ENCODE assay signal across 8 cellular contexts in the genomic region with DNA sequence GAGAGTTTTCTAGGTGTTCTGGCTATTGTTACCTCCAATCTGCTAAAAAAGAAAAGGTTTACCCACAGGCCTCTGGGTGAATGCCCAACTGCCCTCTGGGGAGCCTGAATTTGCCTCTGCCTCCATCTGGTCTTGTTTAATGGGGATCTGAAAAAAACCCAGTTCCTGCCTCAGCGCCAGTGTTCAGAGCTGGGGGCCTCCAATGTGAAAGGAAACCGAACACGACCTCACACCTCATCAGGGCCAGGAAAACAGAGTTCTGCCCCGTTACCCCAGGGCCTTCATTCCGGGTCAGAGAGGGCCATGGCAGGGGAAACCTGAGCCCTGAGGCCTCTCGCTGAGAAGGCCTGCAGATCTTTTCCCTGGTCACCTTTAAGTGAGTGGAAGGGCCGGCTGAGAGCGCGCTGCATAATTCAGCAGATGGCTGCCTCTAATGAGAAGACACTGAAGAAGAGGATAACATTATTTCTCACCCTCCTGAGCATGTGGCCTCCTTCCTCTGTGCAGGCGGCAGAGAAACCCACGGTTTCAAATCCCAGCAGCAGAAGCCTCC. TPM values are rescaled to one million over a fixed set of nuclear protein-coding genes. Genes with fewer than 3 reads are reported as not detected.
A peak's percentile ranks its signal among the peaks of the same experiment; 100 is the strongest.
DNase-seq lines count a peak whose midpoint lies in the region; ATAC-seq and TF ChIP-seq lines count a peak whose summit lies in the region.

No MANE protein-coding gene starts in this region.

- H3K27me3 Mint-ChIP-seq in activated CD4-positive, alpha-beta T cell treated with anti-CD3 and anti-CD28 coated beads for 36 hours: no peaks in the 10 kb centered on the region
- H3K27me3 Mint-ChIP-seq in activated T-helper 17 cell treated with anti-CD3 and anti-CD28 coated beads, Interleukin-2, amount 50 U/mL, for 72 hours: no peaks in the 10 kb centered on the region

- H3K4me1 ChIP-seq in mucosa of descending colon (ENCODE audit: low read depth): no peaks in the 10 kb centered on the region

- intact Hi-C loops in activated CD4-positive, alpha-beta T cell treated with anti-CD3 and anti-CD28 coated beads for 36 hours (cut with DNase I, micrococcal nuclease): loop anchor here in 1 of 2 experiments (5.0 kb wide), 1 partner anchor 186 kb away; the partner anchor contains the start of genes NDUFA1 and RNF113A
- intact Hi-C loops in mucosa of descending colon (cut with DNase I, micrococcal nuclease): no loop called here

- H3K9me3 Mint-ChIP-seq in activated CD4-positive, alpha-beta T cell treated with anti-CD3 and anti-CD28 coated beads for 36 hours (ENCODE audit: low read depth): no peaks in the 10 kb centered on the region
- H3K9me3 Mint-ChIP-seq in activated T-helper 17 cell treated with anti-CD3 and anti-CD28 coated beads, Interleukin-2, amount 50 U/mL, for 72 hours: no peaks in the 10 kb centered on the region

- peak overlapping the region; percentile 98 for H3K27ac Mint-ChIP-seq in activated CD4-positive, alpha-beta T cell treated with anti-CD3 and anti-CD28 coated beads for 36 hours
- peak overlapping the region; percentile 97 for H3K27ac Mint-ChIP-seq in activated T-helper 17 cell treated with anti-CD3 and anti-CD28 coated beads, Interleukin-2, amount 50 U/mL, for 72 hours

- DNase-seq in activated CD4-positive, alpha-beta T cell treated with anti-CD3 and anti-CD28 coated beads for 36 hours: peak; percentile 21
- no peak for DNase-seq in activated CD4-positive, alpha-beta T cell treated with anti-CD3 and anti-CD28 coated beads, Interleukin-2, amount 50 U/mL, for 4 hours
- DNase-seq in mucosa of descending colon (no peak), SIG-M5 treated with dmso at 0.1 percent for 504 hours (lab: John Stamatoyannopoulos, UW; ENCODE audit: unreplicated experiment) (no peak), NOMO-1 treated with dmso at 0.1 percent for 144 hours (lab: John Stamatoyannopoulos, UW; ENCODE audit: unreplicated experiment) (no peak), NCI-H1105 (lab: John Stamatoyannopoulos, UW) (no peak)

- CTCF ChIA-PET in activated CD4-positive, alpha-beta T cell treated with anti-CD3 and anti-CD28 coated beads for 36 hours (lab: Charles Lee): interaction anchor here (0.7 to 1.3 kb wide), 2 partner anchors 38 to 203 kb away, joined by 3 to 5 read pairs; no protein-coding TSS in a partner anchor

- H3K36me3 Mint-ChIP-seq in activated CD4-positive, alpha-beta T cell treated with anti-CD3 and anti-CD28 coated beads for 36 hours (ENCODE audit: low read depth): peaks cover 33% of the 10 kb centered on the region
- H3K36me3 Mint-ChIP-seq in activated T-helper 17 cell treated with anti-CD3 and anti-CD28 coated beads, Interleukin-2, amount 50 U/mL, for 72 hours (ENCODE audit: low read depth): peaks cover 87% of the 10 kb centered on the region

- H3K9me3 ChIP-seq in mucosa of descending colon: no peaks in the 10 kb centered on the region

- H3K4me3 ChIP-seq in mucosa of descending colon: no peak overlapping the region

- no peak for ATAC-seq in activated CD4-positive, alpha-beta T cell treated with anti-CD3 and anti-CD28 coated beads for 36 hours
- peak; percentile 39 for ATAC-seq in HG03159 (IDR thresholded peaks at IDR 0.05; ENCODE audit: unreplicated experiment)
- ATAC-seq in activated T-helper 17 cell treated with anti-CD3 and anti-CD28 coated beads, Interleukin-2, amount 50 U/mL, for 72 hours (replicated peaks): no peak
- peak; percentile 48 for ATAC-seq in mucosa of descending colon

- no peak for TF ChIP-seq CTCF in mucosa of descending colon (IDR thresholded peaks at IDR 0.05)

- H3K36me3 ChIP-seq in mucosa of descending colon (ENCODE audit: low read depth): no peaks in the 10 kb centered on the region

- peak overlapping the region; percentile 98 for H3K4me3 Mint-ChIP-seq in activated CD4-positive, alpha-beta T cell treated with anti-CD3 and anti-CD28 coated beads for 36 hours
- H3K4me3 Mint-ChIP-seq in activated T-helper 17 cell treated with anti-CD3 and anti-CD28 coated beads, Interleukin-2, amount 50 U/mL, for 72 hours: peak overlapping the region; percentile 95

- POLR2A ChIA-PET in activated CD4-positive, alpha-beta T cell treated with anti-CD3 and anti-CD28 coated beads for 36 hours (lab: Charles Lee): interaction anchor here (0.7 to 1.4 kb wide), 4 partner anchors 10 to 185 kb away, joined by 3 to 8 read pairs (median 5); partner anchors contain the start of gene RNF113A

- H3K4me1 Mint-ChIP-seq in activated CD4-positive, alpha-beta T cell treated with anti-CD3 and anti-CD28 coated beads for 36 hours: peaks cover 51% of the 10 kb centered on the region
- peaks cover 8% of the 10 kb centered on the region for H3K4me1 Mint-ChIP-seq in activated T-helper 17 cell treated with anti-CD3 and anti-CD28 coated beads, Interleukin-2, amount 50 U/mL, for 72 hours

RNA-seq across cellular contexts. Expression of gene SEPTIN6, which starts 6.8 kb away (rescaled TPM):
- total RNA-seq in activated CD4-positive, alpha-beta T cell treated with anti-CD3 and anti-CD28 coated beads for 36 hours: 100 to 1,000 TPM; 183 to 233 TPM
- total RNA-seq in activated T-helper 17 cell treated with anti-CD3 and anti-CD28 coated beads, Interleukin-2, amount 50 U/mL, for 72 hours: 100 to 1,000 TPM; 171 to 204 TPM
- 10 to 100 TPM; 10.6 to 58.1 (median 14.5) TPM for total RNA-seq in mucosa of descending colon

Comparison
In these comparisons a context has a peak if more than half of its experiments do, and no peak if none do; other contexts are left out.
1. ATAC-seq: peak in HG03159 (single experiment) and mucosa of descending colon (single experiment); none in activated CD4-positive, alpha-beta T cell treated with anti-CD3 and anti-CD28 coated beads for 36 hours (single experiment) and activated T-helper 17 cell treated with anti-CD3 and anti-CD28 coated beads, Interleukin-2, amount 50 U/mL, for 72 hours (single experiment).